ENCODE assay signal across 8 cellular contexts in the genomic region with DNA sequence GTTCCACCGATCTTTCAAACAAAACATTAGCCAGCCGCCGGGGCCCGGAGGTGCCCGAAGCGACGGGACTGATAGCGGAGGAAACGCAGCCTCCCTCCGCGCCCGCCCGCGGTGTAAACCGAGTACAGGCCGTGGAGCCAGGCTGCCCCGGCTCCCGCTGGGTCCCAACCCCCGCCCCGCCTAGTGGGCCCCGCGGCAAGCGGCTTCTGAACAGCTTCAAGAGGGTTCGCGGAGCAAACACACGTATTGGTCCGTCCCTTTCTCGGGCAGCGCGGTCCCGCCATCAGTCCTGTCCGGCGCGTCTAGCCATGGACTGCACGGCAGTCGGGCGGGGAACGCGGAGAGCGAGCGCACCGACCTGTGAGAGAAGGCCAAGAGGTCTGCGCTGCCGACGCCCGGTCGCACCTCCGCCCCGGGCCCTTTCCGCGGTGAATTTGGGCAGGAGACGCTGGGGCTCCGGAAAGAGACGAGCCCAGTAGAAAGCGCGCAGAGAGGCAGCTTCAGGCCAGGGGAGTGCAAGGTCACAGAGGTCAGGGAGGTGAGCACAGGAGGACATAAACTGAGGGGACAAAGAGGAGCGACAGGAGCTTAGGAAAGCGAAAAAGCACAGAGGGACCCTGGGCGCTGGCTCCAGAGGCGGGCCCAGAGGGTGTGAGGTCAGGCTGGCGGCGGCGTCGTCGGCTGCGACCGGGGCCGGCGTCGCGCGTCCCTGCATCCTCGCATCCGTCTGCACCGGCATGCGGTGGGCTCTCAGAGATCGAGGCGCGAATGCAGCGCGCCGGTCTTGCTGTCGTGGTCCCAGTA. TPM values are rescaled to one million over a fixed set of nuclear protein-coding genes. Genes with fewer than 3 reads are reported as not detected.
DNase-seq lines count a peak whose midpoint lies in the region; ATAC-seq lines count a peak whose summit lies in the region.

No MANE protein-coding gene starts in this region.

- peaks cover 87% of the 10 kb centered on the region for H3K27me3 Mint-ChIP-seq in activated CD8-positive, alpha-beta memory T cell treated with anti-CD3 and anti-CD28 coated beads, Interleukin-2, amount 10 ng/mL, durations not matched to agents 7 days and 5 days

- WGBS in iPS DF 6.9 (ENCODE audit: insufficient coverage, insufficient read length), result no CpG with 5 or more reads among the region's 83 CpGs

- peak overlapping the region; percentile 20; the same call in 1 of the 2 replicates for H3K4me3 ChIP-seq in iPS DF 6.9 (ENCODE audit: low read length)

- ATAC-seq in activated CD8-positive, alpha-beta memory T cell treated with anti-CD3 and anti-CD28 coated beads, Interleukin-2, amount 10 ng/mL, durations not matched to agents 7 days and 5 days, result peak; percentile 27
- peak; percentile 5 for ATAC-seq in stimulated activated effector memory CD8-positive, alpha-beta T cell treated with anti-CD3 and anti-CD28 coated beads, Interleukin-12 subunit alpha, Interleukin-12 subunit beta, amount 100 ng/mL, for 72 hours

- no peaks in the 10 kb centered on the region for H3K36me3 ChIP-seq in iPS DF 6.9 (ENCODE audit: control insufficient read depth, insufficient read depth, low read length)

- H3K27ac ChIP-seq in iPS DF 6.9 (ENCODE audit: low read length), result no peak overlapping the region

- peaks cover 11% of the 10 kb centered on the region; the same call in 1 of the 2 replicates for H3K4me1 ChIP-seq in iPS DF 6.9 (ENCODE audit: control insufficient read depth, insufficient read depth, low read length)

- peak; percentile 60 to 64 for DNase-seq in NCI-H524 (lab: John Stamatoyannopoulos, UW)
- DNase-seq in NCI-H524 treated with DMSO at 0.1 percent for 48 hours (lab: John Stamatoyannopoulos, UW), result no peak
- DNase-seq in activated CD8-positive, alpha-beta memory T cell treated with anti-CD3 and anti-CD28 coated beads, Interleukin-2, amount 10 ng/mL, durations not matched to agents 7 days and 5 days, result no peak
- DNase-seq in iPS DF 6.9 (ENCODE audit: low read depth, low spot score), result no peak
- DNase-seq in stimulated activated effector memory CD8-positive, alpha-beta T cell treated with anti-CD3 and anti-CD28 coated beads, Interleukin-12 subunit alpha, Interleukin-12 subunit beta, amount 100 ng/mL, for 72 hours (ENCODE audit: low spot score in 2 of 2), result peak in 1 of 2 donors; percentile 65
- DNase-seq in NCI-H69 (lab: John Stamatoyannopoulos, UW), result no peak
- DNase-seq in stimulated activated naive CD4-positive, alpha-beta T cell treated with Interleukin-2 at 50 U/mL for 16 hours (lab: John Stamatoyannopoulos, UW), result no peak
- no peak for DNase-seq in NCI-H1417 (lab: John Stamatoyannopoulos, UW)

- peaks cover 83% of the 10 kb centered on the region for H3K27me3 ChIP-seq in iPS DF 6.9 (ENCODE audit: control insufficient read depth, insufficient read depth, low read length)

- CTCF ChIA-PET in activated CD8-positive, alpha-beta memory T cell treated with anti-CD3 and anti-CD28 coated beads, Interleukin-2, amount 10 ng/mL, durations not matched to agents 7 days and 5 days (lab: Charles Lee), result interaction anchor here (1.2 to 5.5 kb wide), 3 partner anchors 10 to 384 kb away, joined by 3 to 45 read pairs (median 4); no protein-coding TSS in a partner anchor

- H3K4me3 Mint-ChIP-seq in activated CD8-positive, alpha-beta memory T cell treated with anti-CD3 and anti-CD28 coated beads, Interleukin-2, amount 10 ng/mL, durations not matched to agents 7 days and 5 days, result peak overlapping the region; percentile 42
- H3K4me3 Mint-ChIP-seq in stimulated activated effector memory CD8-positive, alpha-beta T cell treated with anti-CD3 and anti-CD28 coated beads, Interleukin-12 subunit alpha, Interleukin-12 subunit beta, amount 100 ng/mL, for 72 hours, result peak overlapping the region; percentile 82

- peaks cover 26% of the 10 kb centered on the region for H3K4me1 Mint-ChIP-seq in activated CD8-positive, alpha-beta memory T cell treated with anti-CD3 and anti-CD28 coated beads, Interleukin-2, amount 10 ng/mL, durations not matched to agents 7 days and 5 days
- peaks cover 43% of the 10 kb centered on the region for H3K4me1 Mint-ChIP-seq in stimulated activated effector memory CD8-positive, alpha-beta T cell treated with anti-CD3 and anti-CD28 coated beads, Interleukin-12 subunit alpha, Interleukin-12 subunit beta, amount 100 ng/mL, for 72 hours

- H3K27ac Mint-ChIP-seq in activated CD8-positive, alpha-beta memory T cell treated with anti-CD3 and anti-CD28 coated beads, Interleukin-2, amount 10 ng/mL, durations not matched to agents 7 days and 5 days, result peak overlapping the region; percentile 66
- H3K27ac Mint-ChIP-seq in stimulated activated effector memory CD8-positive, alpha-beta T cell treated with anti-CD3 and anti-CD28 coated beads, Interleukin-12 subunit alpha, Interleukin-12 subunit beta, amount 100 ng/mL, for 72 hours, result peak overlapping the region; percentile 67

- H3K36me3 Mint-ChIP-seq in activated CD8-positive, alpha-beta memory T cell treated with anti-CD3 and anti-CD28 coated beads, Interleukin-2, amount 10 ng/mL, durations not matched to agents 7 days and 5 days, result peaks cover 2% of the 10 kb centered on the region
- H3K36me3 Mint-ChIP-seq in stimulated activated effector memory CD8-positive, alpha-beta T cell treated with anti-CD3 and anti-CD28 coated beads, Interleukin-12 subunit alpha, Interleukin-12 subunit beta, amount 100 ng/mL, for 72 hours, result peaks cover 7% of the 10 kb centered on the region

- H3K9me3 Mint-ChIP-seq in activated CD8-positive, alpha-beta memory T cell treated with anti-CD3 and anti-CD28 coated beads, Interleukin-2, amount 10 ng/mL, durations not matched to agents 7 days and 5 days (ENCODE audit: low read depth), result no peaks in the 10 kb centered on the region
- H3K9me3 Mint-ChIP-seq in stimulated activated effector memory CD8-positive, alpha-beta T cell treated with anti-CD3 and anti-CD28 coated beads, Interleukin-12 subunit alpha, Interleukin-12 subunit beta, amount 100 ng/mL, for 72 hours, result no peaks in the 10 kb centered on the region

- H3K9me3 ChIP-seq in iPS DF 6.9 (ENCODE audit: control insufficient read depth, insufficient read depth, low read length), result no peaks in the 10 kb centered on the region

RNA-seq across cellular contexts. Expression of gene FOXL2, which starts 1.9 kb away (rescaled TPM):
- under 1 TPM in 1 of 2 experiments, not detected in 1; 0.14 TPM for total RNA-seq in activated CD8-positive, alpha-beta memory T cell treated with anti-CD3 and anti-CD28 coated beads, Interleukin-2, amount 10 ng/mL, durations not matched to agents 7 days and 5 days

RNA-seq across cellular contexts. Expression of gene FOXL2NB, which starts 2.0 kb away (rescaled TPM):
- total RNA-seq in activated CD8-positive, alpha-beta memory T cell treated with anti-CD3 and anti-CD28 coated beads, Interleukin-2, amount 10 ng/mL, durations not matched to agents 7 days and 5 days, result not detected

Comparison
In these comparisons a context has a peak if more than half of its experiments do, and no peak if none do; other contexts are left out.
1. DNase-seq: peak in NCI-H524 (2 of 2); none in NCI-H524 treated with DMSO at 0.1 percent for 48 hours (single experiment), activated CD8-positive, alpha-beta memory T cell treated with anti-CD3 and anti-CD28 coated beads, Interleukin-2, amount 10 ng/mL, durations not matched to agents 7 days and 5 days (single experiment), iPS DF 6.9 (single experiment), NCI-H69 (single experiment), stimulated activated naive CD4-positive, alpha-beta T cell treated with Interleukin-2 at 50 U/mL for 16 hours (single experiment) and NCI-H1417 (0 of 3).